ENCODE assay signal across 8 cellular contexts in the genomic region with DNA sequence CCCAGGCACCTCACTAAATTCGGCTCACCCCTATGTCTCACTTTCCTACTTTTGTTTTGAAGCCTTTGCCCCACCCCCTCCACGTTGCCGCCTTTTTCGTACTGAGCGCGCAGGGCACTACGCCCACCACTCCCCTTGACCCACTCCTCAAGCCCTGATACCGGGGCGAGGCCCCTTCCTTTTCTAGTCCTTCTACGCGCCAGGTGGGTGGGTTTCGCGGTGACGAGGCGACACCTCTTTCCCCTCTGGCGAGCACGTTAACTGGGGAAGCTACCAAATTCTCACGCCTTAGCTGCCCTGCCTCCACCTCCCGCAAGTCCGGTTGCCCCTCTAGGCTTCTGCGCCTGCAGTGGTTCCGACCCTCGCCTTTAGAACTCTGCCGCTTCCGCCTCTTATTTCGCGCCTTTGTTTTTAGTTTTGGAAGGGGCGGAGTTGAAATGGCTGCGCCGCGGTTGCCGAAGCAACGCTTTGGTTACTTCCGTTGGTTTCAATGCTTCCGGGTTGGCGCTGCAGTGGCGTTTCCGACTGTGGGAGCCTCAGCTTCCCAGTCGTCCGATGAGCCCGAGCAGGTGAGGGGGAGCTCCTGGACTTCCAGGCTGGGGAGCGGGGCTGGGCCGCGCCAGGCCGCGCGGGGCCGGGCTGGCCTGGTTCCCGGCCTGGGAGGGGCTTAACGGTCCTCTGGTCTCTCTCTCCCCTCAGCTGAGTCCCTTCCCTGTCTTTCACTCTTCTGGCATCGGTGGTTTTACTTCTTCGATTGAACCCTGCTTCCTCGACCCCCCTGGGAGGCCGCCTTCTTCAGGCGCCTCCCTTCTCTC. TPM values are rescaled to one million over a fixed set of nuclear protein-coding genes. Genes with fewer than 3 reads are reported as not detected.
A peak's percentile ranks its signal among the peaks of the same experiment; 100 is the strongest.
DNase-seq lines count a peak whose midpoint lies in the region; ATAC-seq and TF ChIP-seq lines count a peak whose summit lies in the region.

A gene with protein sequence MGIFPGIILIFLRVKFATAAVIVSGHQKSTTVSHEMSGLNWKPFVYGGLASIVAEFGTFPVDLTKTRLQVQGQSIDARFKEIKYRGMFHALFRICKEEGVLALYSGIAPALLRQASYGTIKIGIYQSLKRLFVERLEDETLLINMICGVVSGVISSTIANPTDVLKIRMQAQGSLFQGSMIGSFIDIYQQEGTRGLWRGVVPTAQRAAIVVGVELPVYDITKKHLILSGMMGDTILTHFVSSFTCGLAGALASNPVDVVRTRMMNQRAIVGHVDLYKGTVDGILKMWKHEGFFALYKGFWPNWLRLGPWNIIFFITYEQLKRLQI (plus strand): TSS at position 512 of the 815 bp plus-strand sequence. CDS start 360 bp downstream, outside the sequence.

- peaks cover 0 to 2% (median 0%) of the 10 kb centered on the region in 7 donors for H3K9me3 Mint-ChIP-seq in CD4-positive, CD25-positive, alpha-beta regulatory T cell

- TF ChIP-seq CTCF in dorsolateral prefrontal cortex (IDR thresholded peaks at IDR 0.05 in 54 of 56, conservative IDR thresholded peaks at IDR 0.05 in 2 of 56; ENCODE audit: low read depth in 1 of 56, partially characterized antibody in 56 of 56) (peak in 1 of 56 donors; percentile 12), lower leg skin (IDR thresholded peaks at IDR 0.05) (no peak)

- H3K4me1 Mint-ChIP-seq in CD4-positive, CD25-positive, alpha-beta regulatory T cell = peaks cover 0 to 20% (median 13%) of the 10 kb centered on the region in 4 donors

- DNase-seq in CD4-positive, CD25-positive, alpha-beta regulatory T cell = peak; percentile 65 to 85 (median 79)
- peak; percentile 55 for DNase-seq in NCI-H748 treated with DMSO at 0.1 percent for 48 hours (lab: John Stamatoyannopoulos, UW)
- peak; percentile 46 to 55 for DNase-seq in activated CD4-positive, alpha-beta T cell treated with anti-CD3 and anti-CD28 coated beads, Interleukin-2, amount 50 U/mL, for 4 hours
- peak; percentile 31 to 79 (median 68) for DNase-seq in dorsolateral prefrontal cortex
- peak; percentile 32 to 91 for DNase-seq in lower leg skin (ENCODE audit: low spot score in 2 of 2)
- peak; percentile 33 to 65 (median 51) for DNase-seq in stimulated activated CD4-positive, alpha-beta T cell treated with anti-CD3 and anti-CD28 coated beads, TNF-alpha, amount 100 ng/mL, for 24 hours (ENCODE audit: low read depth in 3 of 3)

- no peaks in the 10 kb centered on the region for H3K27me3 ChIP-seq in CD4-positive, CD25-positive, alpha-beta regulatory T cell (ENCODE audit: control insufficient read depth, insufficient read depth, low read length)
- peaks cover 0 to 48% (median 7%) of the 10 kb centered on the region in 45 donors for H3K27me3 ChIP-seq in dorsolateral prefrontal cortex

- peak within 1 kb of the TSS; percentile 72 for H3K27ac ChIP-seq in CD4-positive, CD25-positive, alpha-beta regulatory T cell (ENCODE audit: insufficient read depth, low read length, poor library complexity, severe bottlenecking)
- peak within 1 kb of the TSS in 5 of 59 donors; percentile 9 to 63 (median 38) for H3K27ac ChIP-seq in dorsolateral prefrontal cortex

- H3K4me1 ChIP-seq in CD4-positive, CD25-positive, alpha-beta regulatory T cell (ENCODE audit: control insufficient read depth, insufficient read depth, low read length, poor library complexity, severe bottlenecking) = peaks cover 5% of the 10 kb centered on the region

- intact Hi-C loops in dorsolateral prefrontal cortex (cut with DNase I) = loop anchor here in 1 of 2 donors (10.0 kb wide), 1 partner anchor 55 kb away; no protein-coding TSS in a partner anchor
- intact Hi-C loops in lower leg skin (cut with DNase I; ENCODE audit: low total_unique reads) = no loop called here

- no peaks in the 10 kb centered on the region for H3K36me3 ChIP-seq in CD4-positive, CD25-positive, alpha-beta regulatory T cell (ENCODE audit: control insufficient read depth, insufficient read depth, low read length)

- WGBS in lower leg skin, 2 donors = 0 to 48% methylated on average over 35 to 55 of the region's 55 CpGs

- H3K27ac Mint-ChIP-seq in CD4-positive, CD25-positive, alpha-beta regulatory T cell = peak within 1 kb of the TSS; percentile 83 to 94 (median 89)

- TF ChIP-seq POLR2A in lower leg skin (IDR thresholded peaks at IDR 0.05) = no peak

- H3K4me3 ChIP-seq in CD4-positive, CD25-positive, alpha-beta regulatory T cell (ENCODE audit: low read depth, low read length) = peak within 1 kb of the TSS; percentile 78
- H3K4me3 ChIP-seq in dorsolateral prefrontal cortex (peak within 1 kb of the TSS; percentile 41 to 81 (median 68)), lower leg skin (ENCODE audit: low read depth, poor library complexity, severe bottlenecking) (peak within 1 kb of the TSS; percentile 45)

- no peaks in the 10 kb centered on the region for H3K9me3 ChIP-seq in CD4-positive, CD25-positive, alpha-beta regulatory T cell (ENCODE audit: control insufficient read depth in 2 of 2, low read length in 2 of 2)

- peak within 1 kb of the TSS; percentile 89 to 97 (median 96) for H3K4me3 Mint-ChIP-seq in CD4-positive, CD25-positive, alpha-beta regulatory T cell

- no peaks in the 10 kb centered on the region for H3K36me3 Mint-ChIP-seq in CD4-positive, CD25-positive, alpha-beta regulatory T cell

- peaks cover 9% of the 10 kb centered on the region for H3K27me3 Mint-ChIP-seq in CD4-positive, CD25-positive, alpha-beta regulatory T cell

- ATAC-seq in CD4-positive, CD25-positive, alpha-beta regulatory T cell (ENCODE audit: low read depth in 2 of 2) = peak; percentile 86 to 93
- peak; percentile 97 for ATAC-seq in GM19395 (IDR thresholded peaks at IDR 0.05; ENCODE audit: unreplicated experiment)
- ATAC-seq in HG03521 (IDR thresholded peaks at IDR 0.05; ENCODE audit: unreplicated experiment) = peak; percentile 92

RNA-seq across cellular contexts. Expression of the gene that starts here (rescaled TPM):
- 14.9 TPM for total RNA-seq in CD4-positive, CD25-positive, alpha-beta regulatory T cell
- 10 to 100 TPM in 1 of 4 donors, 1 to 10 TPM in 3; 7.6 to 11.6 (median 8.6) TPM for polyA plus RNA-seq in CD4-positive, CD25-positive, alpha-beta regulatory T cell
- total RNA-seq in dorsolateral prefrontal cortex = 10 to 100 TPM; 15.5 to 47.1 (median 31.5) TPM
- total RNA-seq in lower leg skin = 10 to 100 TPM in 1 of 4 donors, 1 to 10 TPM in 3; 4.0 to 14.9 (median 8.9) TPM
